13 cellular contexts compared by ENCODE assay signal in the genomic region with DNA sequence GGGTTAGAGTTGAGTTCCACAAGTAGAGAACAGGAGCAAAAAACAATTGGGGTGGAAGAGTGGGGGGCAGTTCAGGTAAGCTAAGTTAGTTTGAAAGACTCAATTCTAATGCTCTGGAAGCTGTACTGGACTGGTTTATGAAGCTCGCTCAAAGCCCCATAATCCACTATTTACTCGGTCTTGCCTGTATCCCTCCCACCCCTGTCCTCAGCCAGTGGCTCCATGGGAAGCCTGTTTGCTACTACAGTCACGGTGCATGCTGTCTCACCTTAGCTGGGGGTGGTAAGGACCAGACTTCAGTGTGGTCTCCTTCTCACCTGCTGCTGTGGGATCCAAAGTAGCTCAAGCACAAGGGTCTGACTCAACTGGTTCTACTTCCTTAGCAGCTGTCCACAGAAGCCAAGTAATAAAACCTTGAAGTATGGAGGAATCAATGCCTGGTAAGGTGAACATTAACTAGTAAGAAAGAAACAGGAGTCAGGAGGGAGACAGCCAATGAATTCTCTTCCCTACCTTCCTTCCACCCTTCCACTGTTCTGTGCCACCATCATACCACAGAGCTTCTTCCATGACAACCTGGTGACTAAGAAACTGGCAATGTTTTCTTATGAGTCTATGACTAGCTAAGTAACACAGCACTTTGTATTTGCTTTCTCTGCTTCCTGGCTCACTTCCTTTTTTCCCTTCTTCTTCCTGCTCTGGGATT.
DNase-seq lines count a peak whose midpoint lies in the region; ATAC-seq and TF ChIP-seq lines count a peak whose summit lies in the region.
"Had no signal": no experiment of that assay in that cellular context is flagged by ENCODE, and none has a peak within 500 bp of the region (broad histone marks: within the 10 kb centered on the region; RNA-seq: fewer than 3 reads in every experiment).

No MANE protein-coding gene starts in this region.

- no peak overlapping the region for H3K27ac Mint-ChIP-seq in CD4-positive, alpha-beta T cell
- H3K27ac Mint-ChIP-seq: activated T-helper 2 cell treated with anti-CD3 and anti-CD28 coated beads, Interferon-gamma antibody, Interleukin-2, Interleukin-4, amounts not matched to agents 10 μg/mL and 5 μg/mL and 100 μg/mL, durations not matched to agents 14 hours and 24 hours and 36 hours had no signal

- H3K36me3 Mint-ChIP-seq in CD4-positive, alpha-beta T cell (ENCODE audit: low read depth) = no peaks in the 10 kb centered on the region

- H3K9me3 Mint-ChIP-seq in CD4-positive, alpha-beta T cell = no peaks in the 10 kb centered on the region
- H3K9me3 Mint-ChIP-seq: activated T-helper 2 cell treated with anti-CD3 and anti-CD28 coated beads, Interferon-gamma antibody, Interleukin-2, Interleukin-4, amounts not matched to agents 10 μg/mL and 5 μg/mL and 100 μg/mL, durations not matched to agents 14 hours and 24 hours and 36 hours had no signal

- DNase-seq in HCEC 1CT = peak; percentile 65
- no peak for DNase-seq in RWPE2 (ENCODE audit: low spot score)
- DNase-seq in fibroblast of the aortic adventitia (ENCODE audit: low read depth) = peak; percentile 47
- peak; percentile 48 for DNase-seq in stromal cell of bone marrow (ENCODE audit: low read depth)
- DNase-seq in superior temporal gyrus (ENCODE audit: extremely low spot score) = no peak
- DNase-seq in NCI-H774 (lab: John Stamatoyannopoulos, UW) = no peak
- no peak for DNase-seq in CD4-positive, alpha-beta T cell
- DNase-seq: activated CD4-positive, alpha-beta T cell treated with anti-CD3 and anti-CD28 coated beads, Interleukin-2, amount 50 U/mL, for 1 hour; mesendoderm; nucleus accumbens; stimulated activated CD4-positive, alpha-beta T cell treated with anti-CD3 and anti-CD28 coated beads, Interleukin-12 subunit alpha, Interleukin-12 subunit beta, amount 100 ng/mL, for 4 hours had no signal

- H3K4me3 Mint-ChIP-seq in CD4-positive, alpha-beta T cell = no peak overlapping the region

- H3K27ac ChIP-seq in RWPE2 (ENCODE audit: poor library complexity, severe bottlenecking) = no peak overlapping the region
- H3K27ac ChIP-seq in CD4-positive, alpha-beta T cell (ENCODE audit: low read depth, low read length) = no peak overlapping the region
- H3K27ac ChIP-seq: body of pancreas had no signal

- ATAC-seq in RWPE2 (ENCODE audit: low read depth) = peak; percentile 67
- no peak for ATAC-seq in CD4-positive, alpha-beta T cell (ENCODE audit: poor library complexity)
- ATAC-seq: body of pancreas had no signal

- no peaks in the 10 kb centered on the region for H3K27me3 Mint-ChIP-seq in CD4-positive, alpha-beta T cell

- POLR2A ChIA-PET in CD4-positive, alpha-beta T cell (lab: Charles Lee) = no interaction called here

- H3K4me3 ChIP-seq in RWPE2 (ENCODE audit: severe bottlenecking) (no peak overlapping the region), fibroblast of the aortic adventitia (ENCODE audit: low read depth, low read length) (no peak overlapping the region)
- H3K4me3 ChIP-seq: body of pancreas had no signal

- H3K4me1 ChIP-seq in RWPE2 (ENCODE audit: insufficient read depth, poor library complexity, severe bottlenecking) = peaks cover 3% of the 10 kb centered on the region

- no peaks in the 10 kb centered on the region for H3K27me3 ChIP-seq in RWPE2 (ENCODE audit: insufficient read depth, poor library complexity, severe bottlenecking)
- no peaks in the 10 kb centered on the region for H3K27me3 ChIP-seq in CD4-positive, alpha-beta T cell (ENCODE audit: control insufficient read depth, insufficient read depth, low read length)
- H3K27me3 ChIP-seq: body of pancreas had no signal

- H3K9me3 ChIP-seq in RWPE2 (ENCODE audit: severe bottlenecking) = no peaks in the 10 kb centered on the region
- no peaks in the 10 kb centered on the region for H3K9me3 ChIP-seq in CD4-positive, alpha-beta T cell (ENCODE audit: control insufficient read depth, low read length)
- H3K9me3 ChIP-seq: body of pancreas had no signal

- no peaks in the 10 kb centered on the region for H3K36me3 ChIP-seq in RWPE2 (ENCODE audit: low read depth)

- no peak for TF ChIP-seq CTCF in RWPE2 (IDR thresholded peaks at IDR 0.05; ENCODE audit: poor library complexity, severe bottlenecking)
- no peak for TF ChIP-seq CTCF in fibroblast of the aortic adventitia (IDR thresholded peaks at IDR 0.05; ENCODE audit: insufficient read depth, low read length)
- no peak for TF ChIP-seq CTCF in CD4-positive, alpha-beta T cell (IDR thresholded peaks at IDR 0.05)

- intact Hi-C loops in CD4-positive, alpha-beta T cell (cut with DNase I, micrococcal nuclease) = no loop called here

- CTCF ChIA-PET in CD4-positive, alpha-beta T cell (lab: Charles Lee) = no interaction called here

- H3K4me1 Mint-ChIP-seq in CD4-positive, alpha-beta T cell (ENCODE audit: low read depth) = no peaks in the 10 kb centered on the region

Comparison
In these comparisons a context has a peak if more than half of its experiments do, and no peak if none do; other contexts are left out.
1. DNase-seq: peak in HCEC 1CT (single experiment), fibroblast of the aortic adventitia (single experiment) and stromal cell of bone marrow (single experiment); none in RWPE2 (single experiment), superior temporal gyrus (single experiment), NCI-H774 (single experiment) and CD4-positive, alpha-beta T cell (0 of 10).